In genomic region chr7:113742946-113743431, GRCh38 we compare ENCODE assay signal across 7 cellular contexts.
DNase-seq lines count a peak whose midpoint lies in the region; ATAC-seq, FAIRE-seq and TF ChIP-seq lines count a peak whose summit lies in the region.
"Not testable (repeated sequence)": the region's sequence is repeated elsewhere in the genome, so short reads cannot be mapped to it uniquely, and the experiment has no call there.

No MANE protein-coding gene starts in this region.

- not testable (repeated sequence) for H3K36me3 Mint-ChIP-seq in glutamatergic neuron (ENCODE audit: unreplicated experiment); progenitor cell of endocrine pancreas (ENCODE audit: insufficient read depth)

- BruUV-seq in HepG2 (replicated peaks; lab: Mats Ljungman, UMichigan) = not testable (repeated sequence)

- H3K4me3 Mint-ChIP-seq in glutamatergic neuron (ENCODE audit: unreplicated experiment) (peak overlapping the region; percentile 16), progenitor cell of endocrine pancreas (ENCODE audit: low read depth) (peak overlapping the region; percentile 72)

- H2AFZ ChIP-seq in HepG2 (ENCODE audit: low read length) = not testable (repeated sequence)

- 83% methylated on average over 24 of the region's 34 CpGs for WGBS in HepG2 (ENCODE audit: low lambda C conversion rate)

- H3K27ac Mint-ChIP-seq in glutamatergic neuron (ENCODE audit: unreplicated experiment) = not testable (repeated sequence)
- H3K27ac Mint-ChIP-seq in progenitor cell of endocrine pancreas = peak overlapping the region; percentile 92

- not testable (repeated sequence) for ATAC-seq in HepG2

- H3K4me1 ChIP-seq in ES-I3 (ENCODE audit: insufficient read depth, low read length); HepG2 (ENCODE audit: insufficient read depth, low read length): not testable (repeated sequence)

- in situ Hi-C loops in HepG2 (cut with HindIII; ENCODE audit: extremely low pct_ligation_motif_present, low pct_unique_long_range_greater_than_20kb) = not testable (repeated sequence)

- H3K36me3 ChIP-seq in ES-I3 (ENCODE audit: insufficient read depth, low read length); HepG2 (replicated peaks in 1 of 2; ENCODE audit: control insufficient read depth in 1 of 2, insufficient read depth in 2 of 2, low read length in 2 of 2): not testable (repeated sequence)

- H3K27me3 ChIP-seq in HepG2 (ENCODE audit: control insufficient read depth in 1 of 2, insufficient read depth in 2 of 2, low read length in 2 of 2) = not testable (repeated sequence)

- not testable (repeated sequence) for TF ChIP-seq CTCF in glutamatergic neuron (IDR thresholded peaks at IDR 0.05; ENCODE audit: partially characterized antibody, unreplicated experiment); HepG2 (CRISPR knock-in tag; IDR thresholded peaks at IDR 0.05); progenitor cell of endocrine pancreas (IDR thresholded peaks at IDR 0.05; ENCODE audit: unreplicated experiment)

- TF ChIP-seq EP300 in HepG2 (IDR thresholded peaks at IDR 0.05; ENCODE audit: low read depth in 2 of 2, low read length in 2 of 2); HepG2 (CRISPR knock-in tag; IDR thresholded peaks at IDR 0.05; ENCODE audit: borderline replicate concordance): not testable (repeated sequence)

- H3K27ac ChIP-seq in HepG2 (ENCODE audit: extremely low read length, insufficient read depth, low read length) = not testable (repeated sequence)

- TF ChIP-seq RAD21 in HepG2 (CRISPR knock-in tag; IDR thresholded peaks at IDR 0.05) = not testable (repeated sequence)

- H3K79me2 ChIP-seq in HepG2 (ENCODE audit: insufficient read depth, low read length) = not testable (repeated sequence)

- not testable (repeated sequence) for TF ChIP-seq POLR2A in HepG2 (IDR thresholded peaks at IDR 0.05; ENCODE audit: insufficient read depth in 1 of 2, low read depth in 2 of 2, low read length in 2 of 2)

- H3K4me1 Mint-ChIP-seq in glutamatergic neuron (ENCODE audit: low read depth, unreplicated experiment); progenitor cell of endocrine pancreas (ENCODE audit: low read depth): not testable (repeated sequence)

- H3K27me3 Mint-ChIP-seq in glutamatergic neuron (ENCODE audit: unreplicated experiment); progenitor cell of endocrine pancreas: not testable (repeated sequence)

- FAIRE-seq in HepG2 (lab: Jason Lieb, UNC) = not testable (repeated sequence)

- CTCF ChIA-PET in HepG2 (lab: Yijun Ruan, JAX; ENCODE audit: low intra/inter-chr PET ratio, low total read pairs) = not testable (repeated sequence)

- not testable (repeated sequence) for H3K4me3 ChIP-seq in HepG2 (replicated peaks in 1 of 3; ENCODE audit: insufficient read depth in 1 of 3, low read depth in 2 of 3, low read length in 3 of 3)

- peak; percentile 32 for DNase-seq in NCI-H1105 treated with DMSO at 0.1 percent for 48 hours (lab: John Stamatoyannopoulos, UW)
- peak; percentile 76 for DNase-seq in NCI-H748 (lab: John Stamatoyannopoulos, UW; ENCODE audit: unreplicated experiment)
- peak; percentile 12 for DNase-seq in SW480 (ENCODE audit: low spot score)
- peak; percentile 16 for DNase-seq in glutamatergic neuron
- not testable (repeated sequence) for DNase-seq in HepG2 (ENCODE audit: low spot score)
- DNase-seq in progenitor cell of endocrine pancreas (ENCODE audit: low spot score, unreplicated experiment) = peak; percentile 11

- H3K9ac ChIP-seq in ES-I3 (ENCODE audit: low read depth, low read length) = peak overlapping the region; percentile 54
- H3K9ac ChIP-seq in HepG2 (ENCODE audit: insufficient read depth, low read depth, low read length) = not testable (repeated sequence)

- intact Hi-C loops in HepG2 (cut with micrococcal nuclease; ENCODE audit: unreplicated experiment) = not testable (repeated sequence)

- H3K9me3 ChIP-seq in ES-I3 (ENCODE audit: control insufficient read depth, insufficient read depth, low read length); HepG2 (ENCODE audit: low read length): not testable (repeated sequence)

- H3K9me3 Mint-ChIP-seq in glutamatergic neuron (ENCODE audit: unreplicated experiment) = not testable (repeated sequence)
- H3K9me3 Mint-ChIP-seq in progenitor cell of endocrine pancreas (ENCODE audit: low read depth) = peaks cover 20% of the 10 kb centered on the region

- POLR2A ChIA-PET in HepG2 (lab: Yijun Ruan, JAX) = not testable (repeated sequence)

- not testable (repeated sequence) for H3K4me2 ChIP-seq in HepG2 (ENCODE audit: low read depth, low read length)

- H4K20me1 ChIP-seq in HepG2 (ENCODE audit: insufficient read depth, low read length) = not testable (repeated sequence)

TF ChIP-seq in HepG2, 621 proteins besides CTCF, POLR2A, EP300 and RAD21:
- TF ChIP-seq ZNF281 (CRISPR knock-in tag; IDR thresholded peaks at IDR 0.05; ENCODE audit: borderline replicate concordance) = 0 out of 2 replicates have a peak, but pooled peaks have one; percentile 48
- TF ChIP-seq HOXA3 (CRISPR knock-in tag; IDR thresholded peaks at IDR 0.05) = 0 out of 2 replicates have a peak, but pooled peaks have one; percentile 15
- TF ChIP-seq GABPB1 (CRISPR knock-in tag; IDR thresholded peaks at IDR 0.05) = peak; percentile 23; the same call in 1 of the 2 replicates
